In genomic region chr11:43988040-43988793, GRCh38 we compare ENCODE assay signal across 13 cellular contexts. TPM values are rescaled to one million over a fixed set of nuclear protein-coding genes. Genes with fewer than 3 reads are reported as not detected.
DNase-seq lines count a peak whose midpoint lies in the region; ATAC-seq and TF ChIP-seq lines count a peak whose summit lies in the region.
"Had no signal": no experiment of that assay in that cellular context is flagged by ENCODE, and none has a peak within 500 bp of the region (broad histone marks: within the 10 kb centered on the region; RNA-seq: fewer than 3 reads in every experiment).

No MANE protein-coding gene starts in this region.

- H4K12ac ChIP-seq in trophoblast cell (ENCODE audit: low read depth, low read length), result no peak overlapping the region

- no CpG with 5 or more reads among the region's 13 CpGs for WGBS in trophoblast cell (ENCODE audit: extremely low coverage, insufficient coverage, insufficient read length)

- no peak overlapping the region for H2BK5ac ChIP-seq in trophoblast cell (ENCODE audit: low read depth, low read length, poor library complexity)

- in situ Hi-C loops in GM13976 (cut with MboI; ENCODE audit: low sequenced_read_pairs, unreplicated experiment), result no loop called here

- TF ChIP-seq CTCF in AG10803 (conservative IDR thresholded peaks at IDR 0.05; ENCODE audit: low read length) (peak; percentile 58), PC-9 (conservative IDR thresholded peaks at IDR 0.05) (peak; percentile 37; the same call in 1 of the 2 replicates), fibroblast of pulmonary artery (IDR thresholded peaks at IDR 0.05; ENCODE audit: low read length, missing control alignments) (peak; percentile 57), GM13976 (IDR thresholded peaks at IDR 0.05; ENCODE audit: borderline replicate concordance, control extremely low read depth, extremely low read depth, insufficient read depth, missing control alignments) (no peak)

- no peaks in the 10 kb centered on the region for H3F3A ChIP-seq in PC-9 (ENCODE audit: insufficient read depth, low read depth)

- H3K4me1 ChIP-seq in PC-9 (replicated peaks; ENCODE audit: insufficient read depth) (no peaks in the 10 kb centered on the region), trophoblast cell (ENCODE audit: control insufficient read depth in 1 of 2, insufficient read depth in 2 of 2, low read length in 2 of 2) (peaks cover 25 to 31% of the 10 kb centered on the region in 2 experiments)

- intact Hi-C loops in PC-9 (cut with micrococcal nuclease; ENCODE audit: unreplicated experiment), result no loop called here

- H3K79me1 ChIP-seq in trophoblast cell (ENCODE audit: low read length), result peaks cover 6% of the 10 kb centered on the region

- H3K27ac ChIP-seq in PC-9 (no peak overlapping the region), trophoblast cell (ENCODE audit: low read depth, low read length) (peak overlapping the region; percentile 2)
- H3K27ac ChIP-seq: C4-2B, HL-60 had no signal

- no peaks in the 10 kb centered on the region for H3K9me3 ChIP-seq in PC-9 (ENCODE audit: insufficient read depth, low read depth)
- H3K9me3 ChIP-seq in trophoblast cell (ENCODE audit: insufficient read depth, low read depth, low read length), result no peaks in the 10 kb centered on the region

- H3K4me3 ChIP-seq in AG10803 (ENCODE audit: low read length) (no peak overlapping the region), PC-9 (no peak overlapping the region), fibroblast of pulmonary artery (replicated peaks; ENCODE audit: low read depth, low read length) (no peak overlapping the region), trophoblast cell (ENCODE audit: low read depth, low read length) (no peak overlapping the region)

- no peak overlapping the region for H3K4ac ChIP-seq in trophoblast cell (ENCODE audit: low read depth, low read length)

- H2BK12ac ChIP-seq in trophoblast cell (ENCODE audit: low read length), result no peak overlapping the region

- no peaks in the 10 kb centered on the region for H3K9me2 ChIP-seq in PC-9 (ENCODE audit: insufficient read depth)

- no peak overlapping the region for H2AK5ac ChIP-seq in trophoblast cell (ENCODE audit: low read length)

- no peak for DNase-seq in AG10803 (ENCODE audit: low read depth)
- DNase-seq in PC-9, result no peak
- peak; percentile 60 for DNase-seq in fibroblast of pulmonary artery (ENCODE audit: low read depth)
- no peak for DNase-seq in trophoblast cell
- DNase-seq in GM13976 (ENCODE audit: low spot score), result no peak
- DNase-seq in NCI-H774 (lab: John Stamatoyannopoulos, UW), result no peak
- DNase-seq: activated T-cell treated with anti-CD3 and anti-CD28 coated beads, Interleukin-2, amount 50 U/mL, for 24 hours; T-helper 2 cell had no signal

- H2AFZ ChIP-seq in PC-9 (no peak overlapping the region), trophoblast cell (ENCODE audit: insufficient read depth, low read length, poor library complexity) (no peak overlapping the region)

- H3K9ac ChIP-seq in trophoblast cell (ENCODE audit: low read length), result no peak overlapping the region

- no TSS peak for BruUV-seq in PC-9 (replicated peaks; lab: Mats Ljungman, UMichigan)

- no peaks in the 10 kb centered on the region for H4K20me1 ChIP-seq in PC-9 (ENCODE audit: insufficient read depth)

- no peaks in the 10 kb centered on the region for H3K79me2 ChIP-seq in PC-9 (ENCODE audit: low read depth)
- no peaks in the 10 kb centered on the region for H3K79me2 ChIP-seq in trophoblast cell (ENCODE audit: control insufficient read depth, insufficient read depth, low read length, poor library complexity)

- CTCF ChIA-PET in PC-9 (lab: Charles Lee), result no interaction called here

- H2BK120ac ChIP-seq in trophoblast cell (ENCODE audit: insufficient read depth, low read length, poor library complexity), result peak overlapping the region; percentile 7

- no peak overlapping the region for H3K14ac ChIP-seq in trophoblast cell (ENCODE audit: low read length)

- H3K4me2 ChIP-seq in PC-9 (no peak overlapping the region), trophoblast cell (ENCODE audit: low read length) (peak overlapping the region; percentile 2)

- no peak for ATAC-seq in HG03521 (IDR thresholded peaks at IDR 0.05; ENCODE audit: unreplicated experiment)
- no peak for ATAC-seq in esophagus mucosa

- POLR2A ChIA-PET in PC-9 (lab: Charles Lee; ENCODE audit: unreplicated experiment), result interaction anchor here (0.6 kb wide), 1 partner anchor 50 kb away, joined by 11 read pairs; no protein-coding TSS in a partner anchor

- H4K8ac ChIP-seq in trophoblast cell (ENCODE audit: low read depth, low read length), result no peak overlapping the region

- peak overlapping the region; percentile 45 for H4K91ac ChIP-seq in trophoblast cell (ENCODE audit: low read depth, low read length)

- H3K36me3 ChIP-seq in PC-9 (ENCODE audit: low read depth), result no peaks in the 10 kb centered on the region
- no peaks in the 10 kb centered on the region for H3K36me3 ChIP-seq in trophoblast cell (ENCODE audit: control insufficient read depth in 1 of 2, insufficient read depth in 2 of 2, low read length in 2 of 2)

- H3K27me3 ChIP-seq in PC-9 (ENCODE audit: insufficient read depth, low read depth) (peaks cover 80% of the 10 kb centered on the region), trophoblast cell (ENCODE audit: insufficient read depth, low read length) (no peaks in the 10 kb centered on the region)

- no peak overlapping the region for H3K23ac ChIP-seq in trophoblast cell (ENCODE audit: low read length)

- H3K18ac ChIP-seq in trophoblast cell (ENCODE audit: low read length), result no peak overlapping the region

RNA-seq across cellular contexts. Expression of gene C11orf96, which starts 45.8 kb away (rescaled TPM):
- total RNA-seq in PC-9 (2021), result not detected in 2 replicates
- 11.5 and 12.2 TPM in 2 replicates for polyA plus RNA-seq in trophoblast cell (2013)
- 2.7 TPM for total RNA-seq in esophagus mucosa

RNA-seq across cellular contexts. Expression of gene ACCSL, which starts 59.6 kb away (rescaled TPM):
- total RNA-seq in PC-9 (2021) (not detected in 2 replicates), esophagus mucosa (not detected)
- 0.03 TPM in 1 of 2 replicates, not detected in the other for polyA plus RNA-seq in trophoblast cell (2013)
- total RNA-seq: H4 had no signal
